ENCODE assay signal across 13 cellular contexts in the genomic region with DNA sequence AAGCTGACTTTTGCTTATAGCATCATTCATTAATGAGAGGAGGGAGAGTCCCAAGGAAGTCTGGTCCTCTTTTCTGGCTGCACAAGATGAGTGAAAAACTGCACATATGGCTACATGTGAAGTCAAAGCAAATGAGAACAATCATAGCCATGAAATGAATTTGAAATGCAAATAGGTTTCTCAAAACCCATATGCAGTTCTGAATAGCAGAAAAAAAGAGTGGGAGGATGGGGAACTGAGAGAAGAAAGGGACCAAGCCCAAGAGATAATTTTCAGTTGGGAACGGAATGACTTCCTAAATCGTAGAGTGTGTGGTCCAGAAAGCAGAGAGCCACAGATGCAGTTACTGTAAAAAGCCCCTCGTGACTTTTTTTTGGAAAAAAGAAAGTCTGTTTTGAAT.
DNase-seq lines count a peak whose midpoint lies in the region; ATAC-seq and TF ChIP-seq lines count a peak whose summit lies in the region.
"Had no signal": no experiment of that assay in that cellular context is flagged by ENCODE, and none has a peak within 500 bp of the region (broad histone marks: within the 10 kb centered on the region; RNA-seq: fewer than 3 reads in every experiment).

No MANE protein-coding gene starts in this region.

- no peak overlapping the region for H3K4me3 Mint-ChIP-seq in activated T-helper 2 cell treated with anti-CD3 and anti-CD28 coated beads, Interferon-gamma antibody, Interleukin-2, Interleukin-4, amounts not matched to agents 10 μg/mL and 5 μg/mL and 100 μg/mL, durations not matched to agents 14 hours and 24 hours and 36 hours (ENCODE audit: low read depth)

- H3K9me3 Mint-ChIP-seq in activated T-helper 2 cell treated with anti-CD3 and anti-CD28 coated beads, Interferon-gamma antibody, Interleukin-2, Interleukin-4, amounts not matched to agents 10 μg/mL and 5 μg/mL and 100 μg/mL, durations not matched to agents 14 hours and 24 hours and 36 hours, result no peaks in the 10 kb centered on the region

- WGBS in esophagus muscularis mucosa, result 76% methylated on average over 3 of the region's 3 CpGs

- no peak overlapping the region for H3K4me3 ChIP-seq in esophagus muscularis mucosa
- H3K4me3 ChIP-seq: GM23248, uterus had no signal

- H3K27ac ChIP-seq in esophagus muscularis mucosa (replicated peaks in 1 of 4), result no peak overlapping the region
- H3K27ac ChIP-seq: GM23248, uterus had no signal

- TF ChIP-seq POLR2A in esophagus muscularis mucosa (IDR thresholded peaks at IDR 0.05; ENCODE audit: low read depth), result no peak

- no peak overlapping the region for H3K27ac Mint-ChIP-seq in activated T-helper 2 cell treated with anti-CD3 and anti-CD28 coated beads, Interferon-gamma antibody, Interleukin-2, Interleukin-4, amounts not matched to agents 10 μg/mL and 5 μg/mL and 100 μg/mL, durations not matched to agents 14 hours and 24 hours and 36 hours

- H3K36me3 Mint-ChIP-seq in activated T-helper 2 cell treated with anti-CD3 and anti-CD28 coated beads, Interferon-gamma antibody, Interleukin-2, Interleukin-4, amounts not matched to agents 10 μg/mL and 5 μg/mL and 100 μg/mL, durations not matched to agents 14 hours and 24 hours and 36 hours (ENCODE audit: low read depth), result no peaks in the 10 kb centered on the region

- peaks cover 5 to 17% (median 9%) of the 10 kb centered on the region in 4 donors for H3K4me1 ChIP-seq in esophagus muscularis mucosa
- H3K4me1 ChIP-seq: Caco-2, uterus had no signal

- H3K36me3 ChIP-seq in esophagus muscularis mucosa, result no peaks in the 10 kb centered on the region
- H3K36me3 ChIP-seq: uterus had no signal

- no peaks in the 10 kb centered on the region for H3K9me3 ChIP-seq in esophagus muscularis mucosa
- H3K9me3 ChIP-seq: Caco-2, uterus had no signal

- ATAC-seq in GM18508 (IDR thresholded peaks at IDR 0.05; ENCODE audit: insufficient read depth, unreplicated experiment) (peak; percentile 81), GM19467 (IDR thresholded peaks at IDR 0.05; ENCODE audit: unreplicated experiment) (peak; percentile 46), HG02970 (IDR thresholded peaks at IDR 0.05; ENCODE audit: low FRiP score, unreplicated experiment) (peak; percentile 63)

- no peak for TF ChIP-seq EP300 in esophagus muscularis mucosa (IDR thresholded peaks at IDR 0.05)

- peaks cover 4% of the 10 kb centered on the region for H3K4me1 Mint-ChIP-seq in activated T-helper 2 cell treated with anti-CD3 and anti-CD28 coated beads, Interferon-gamma antibody, Interleukin-2, Interleukin-4, amounts not matched to agents 10 μg/mL and 5 μg/mL and 100 μg/mL, durations not matched to agents 14 hours and 24 hours and 36 hours (ENCODE audit: low read depth)

- H3K27me3 Mint-ChIP-seq in activated T-helper 2 cell treated with anti-CD3 and anti-CD28 coated beads, Interferon-gamma antibody, Interleukin-2, Interleukin-4, amounts not matched to agents 10 μg/mL and 5 μg/mL and 100 μg/mL, durations not matched to agents 14 hours and 24 hours and 36 hours (ENCODE audit: low read depth), result no peaks in the 10 kb centered on the region

- DNase-seq in NCI-H526 treated with DMSO at 0.1 percent for 48 hours (lab: John Stamatoyannopoulos, UW) (peak; percentile 26), HUDEP-2 (lab: John Stamatoyannopoulos, UW; ENCODE audit: unreplicated experiment in 76 of 76) (no peak), esophagus muscularis mucosa (ENCODE audit: extremely low spot score) (no peak)
- no peak for DNase-seq in effector CD8-positive, alpha-beta T cell (lab: John Stamatoyannopoulos, UW)
- DNase-seq in activated T-helper 2 cell treated with anti-CD3 and anti-CD28 coated beads, Interferon-gamma antibody, Interleukin-2, Interleukin-4, amounts not matched to agents 10 μg/mL and 5 μg/mL and 100 μg/mL, durations not matched to agents 14 hours and 24 hours and 36 hours (ENCODE audit: low spot score), result no peak
- DNase-seq: Caco-2, GM23248, islet precursor cell, NCI-H774, uterus had no signal

- intact Hi-C loops in esophagus muscularis mucosa (cut with DNase I), result loop anchor here (10.0 kb wide), 1 partner anchor 568 kb away; no protein-coding TSS in a partner anchor
- intact Hi-C loops in activated T-helper 2 cell treated with anti-CD3 and anti-CD28 coated beads, Interferon-gamma antibody, Interleukin-2, Interleukin-4, amounts not matched to agents 10 μg/mL and 5 μg/mL and 100 μg/mL, durations not matched to agents 14 hours and 24 hours and 36 hours (cut with micrococcal nuclease), result no loop called here

- no peaks in the 10 kb centered on the region for H3K27me3 ChIP-seq in esophagus muscularis mucosa
- H3K27me3 ChIP-seq: uterus had no signal

- TF ChIP-seq CTCF in esophagus muscularis mucosa (IDR thresholded peaks at IDR 0.05), result no peak
